ENCODE assay signal across 8 cellular contexts in genomic region chr3:188749010-188749617, GRCh38.
DNase-seq lines count a peak whose midpoint lies in the region; ATAC-seq and TF ChIP-seq lines count a peak whose summit lies in the region.

No MANE protein-coding gene starts in this region.

- POLR2A ChIA-PET in RWPE1 (lab: Yijun Ruan, JAX; ENCODE audit: low non-redundant PET): no interaction called here

- CTCF ChIA-PET in RWPE1 (lab: Yijun Ruan, JAX): interaction anchor here (0.5 to 0.6 kb wide), 3 partner anchors 49 to 154 kb away, joined by 3 read pairs; no protein-coding TSS in a partner anchor

- ATAC-seq in lung (ENCODE audit: insufficient read depth, low FRiP score) (no peak), upper lobe of right lung (peak; percentile 78), HG03460 (IDR thresholded peaks at IDR 0.05; ENCODE audit: unreplicated experiment) (no peak), HG03280 (IDR thresholded peaks at IDR 0.05; ENCODE audit: unreplicated experiment) (no peak)

- intact Hi-C loops in upper lobe of right lung (cut with DNase I): no loop called here

- TF ChIP-seq CTCF in RWPE1 (conservative IDR thresholded peaks at IDR 0.05; ENCODE audit: low read depth): 0 out of 2 replicates have a peak, but pooled peaks have one; percentile 18
- TF ChIP-seq CTCF in lung (IDR thresholded peaks at IDR 0.05; ENCODE audit: control extremely low read depth, extremely low read depth): peak; percentile 52
- peak; percentile 70 for TF ChIP-seq CTCF in upper lobe of right lung (IDR thresholded peaks at IDR 0.05)

- H3K4me1 ChIP-seq in lung (ENCODE audit: control insufficient read depth in 2 of 2, insufficient read depth in 2 of 2, low read length in 2 of 2): peaks cover 0 to 2% of the 10 kb centered on the region in 2 donors
- no peaks in the 10 kb centered on the region for H3K4me1 ChIP-seq in upper lobe of right lung

- H3K36me3 ChIP-seq in lung (ENCODE audit: control insufficient read depth in 2 of 2, insufficient read depth in 2 of 2, low read length in 2 of 2) (peaks cover 0 to 3% of the 10 kb centered on the region in 2 donors), upper lobe of right lung (no peaks in the 10 kb centered on the region)

- no peak overlapping the region for H3K4me3 ChIP-seq in lung
- no peak overlapping the region for H3K4me3 ChIP-seq in upper lobe of right lung

- no peaks in the 10 kb centered on the region for H3K27me3 ChIP-seq in lung (ENCODE audit: control insufficient read depth, insufficient read depth)
- no peaks in the 10 kb centered on the region for H3K27me3 ChIP-seq in upper lobe of right lung

- DNase-seq in SIG-M5 treated with dmso at 0.1 percent for 504 hours (lab: John Stamatoyannopoulos, UW; ENCODE audit: unreplicated experiment) (peak; percentile 52), SIG-M5 (lab: John Stamatoyannopoulos, UW) (no peak), RWPE1 (ENCODE audit: low spot score) (no peak), lung (ENCODE audit: low spot score) (no peak), upper lobe of right lung (no peak)
- DNase-seq in activated naive CD8-positive, alpha-beta T cell treated with anti-CD3 and anti-CD28 coated beads, Interleukin-2, amount 50 U/mL, for 16 hours (ENCODE audit: low read depth, low spot score): peak; percentile 4

- H3K9me3 ChIP-seq in lung (ENCODE audit: control insufficient read depth in 2 of 2, insufficient read depth in 1 of 2, low read length in 1 of 2) (no peaks in the 10 kb centered on the region), upper lobe of right lung (no peaks in the 10 kb centered on the region)

- H3K27ac ChIP-seq in RWPE1 (no peak overlapping the region), lung (ENCODE audit: low read depth in 1 of 2, low read length in 1 of 2) (no peak overlapping the region), upper lobe of right lung (no peak overlapping the region)

- WGBS in lung, 2 donors: 79 to 81% methylated on average over 5 of the region's 5 CpGs

Comparison
In these comparisons a context has a peak if more than half of its experiments do, and no peak if none do; other contexts are left out.
1. DNase-seq: peak in SIG-M5 treated with dmso at 0.1 percent for 504 hours (single experiment) and activated naive CD8-positive, alpha-beta T cell treated with anti-CD3 and anti-CD28 coated beads, Interleukin-2, amount 50 U/mL, for 16 hours (single experiment); none in SIG-M5 (single experiment), RWPE1 (single experiment), lung (single experiment) and upper lobe of right lung (single experiment).
2. CTCF ChIP-seq: peak in every context shown above with its lines; median percentile 70 in upper lobe of right lung; 52 in lung; 18 in RWPE1.